In the genomic region with DNA sequence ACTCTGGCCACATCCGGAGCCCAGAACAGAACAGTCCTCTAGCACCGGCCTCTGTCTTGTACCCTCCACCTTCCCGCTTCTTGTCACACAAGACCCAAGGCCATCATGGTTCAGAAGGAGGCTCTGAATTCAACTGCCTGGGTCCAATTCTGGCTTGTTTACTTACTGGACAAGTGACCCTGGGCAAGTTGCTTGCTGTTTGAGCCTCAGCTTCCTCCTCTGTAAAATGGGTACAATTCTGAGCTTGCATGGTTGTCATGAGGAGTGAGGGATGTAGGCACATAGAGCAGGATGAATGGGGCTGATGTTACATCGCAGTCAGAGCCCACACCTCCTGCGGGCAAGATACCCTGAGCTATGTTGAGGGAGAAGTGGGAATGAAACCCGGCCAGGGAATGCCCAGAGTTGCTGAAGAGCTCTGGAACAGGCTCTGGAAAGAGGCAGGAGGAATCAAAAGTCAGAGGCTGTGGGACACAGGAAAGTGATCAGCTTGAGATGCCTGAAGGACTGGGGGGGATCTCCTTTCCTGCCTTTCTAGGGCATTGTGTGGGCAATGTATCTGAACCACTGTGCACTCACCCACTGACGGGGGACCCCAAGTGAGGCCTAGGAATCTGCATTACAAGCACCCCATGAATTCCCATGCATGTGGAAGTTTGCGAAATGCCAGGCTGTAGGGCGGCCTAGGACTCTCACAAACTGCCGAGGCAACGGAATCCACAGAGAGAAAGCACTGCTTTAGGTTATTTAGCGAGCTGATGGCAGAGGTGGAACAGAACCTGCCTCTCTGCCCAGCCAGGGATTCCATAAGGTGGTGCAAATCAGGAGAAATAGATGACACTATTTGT, we compare ENCODE assay signal across 12 cellular contexts. TPM values are rescaled to one million over a fixed set of nuclear protein-coding genes. Genes with fewer than 3 reads are reported as not detected.
A peak's percentile ranks its signal among the peaks of the same experiment; 100 is the strongest.
DNase-seq lines count a peak whose midpoint lies in the region; ATAC-seq and TF ChIP-seq lines count a peak whose summit lies in the region.
"Had no signal": no experiment of that assay in that cellular context is flagged by ENCODE, and none has a peak within 500 bp of the region (broad histone marks: within the 10 kb centered on the region; RNA-seq: fewer than 3 reads in every experiment).

No MANE protein-coding gene starts in this region.

- TF ChIP-seq POLR2A in Peyer's patch (IDR thresholded peaks at IDR 0.05), result no peak
- TF ChIP-seq POLR2A in testis (IDR thresholded peaks at IDR 0.05), result no peak

- ATAC-seq in GM19397 (IDR thresholded peaks at IDR 0.05; ENCODE audit: unreplicated experiment), result no peak
- ATAC-seq in GM19351 (IDR thresholded peaks at IDR 0.05; ENCODE audit: unreplicated experiment), result no peak
- no peak for ATAC-seq in HG03520 (IDR thresholded peaks at IDR 0.05; ENCODE audit: unreplicated experiment)
- ATAC-seq: PC-3 had no signal

- peak overlapping the region; percentile 67 to 90 (median 79) for H3K27ac ChIP-seq in Peyer's patch
- peak overlapping the region; percentile 81 to 89 for H3K27ac ChIP-seq in esophagus (ENCODE audit: low read depth in 2 of 2, low read length in 1 of 2)
- peak overlapping the region; percentile 83 to 85 for H3K27ac ChIP-seq in mucosa of rectum (ENCODE audit: low read depth in 2 of 2, low read length in 2 of 2)
- peak overlapping the region; percentile 91 to 95 for H3K27ac ChIP-seq in testis

- H3K27me3 ChIP-seq in Peyer's patch, result no peaks in the 10 kb centered on the region
- H3K27me3 ChIP-seq in esophagus (ENCODE audit: control insufficient read depth in 1 of 2, insufficient read depth in 2 of 2, low read length in 2 of 2), result no peaks in the 10 kb centered on the region
- H3K27me3 ChIP-seq in mucosa of rectum (ENCODE audit: control insufficient read depth in 2 of 2, insufficient read depth in 2 of 2, low read length in 2 of 2), result no peaks in the 10 kb centered on the region
- no peaks in the 10 kb centered on the region for H3K27me3 ChIP-seq in testis
- H3K27me3 ChIP-seq: MG63 had no signal

- H3K9me3 ChIP-seq in Peyer's patch, result no peaks in the 10 kb centered on the region
- H3K9me3 ChIP-seq in esophagus (ENCODE audit: control insufficient read depth in 2 of 2, insufficient read depth in 1 of 2, low read depth in 1 of 2, low read length in 1 of 2), result no peaks in the 10 kb centered on the region
- H3K9me3 ChIP-seq in mucosa of rectum (ENCODE audit: control insufficient read depth in 2 of 2, low read length in 2 of 2), result no peaks in the 10 kb centered on the region
- no peaks in the 10 kb centered on the region for H3K9me3 ChIP-seq in testis
- H3K9me3 ChIP-seq: MG63 had no signal

- DNase-seq in Peyer's patch (no peak), testis (no peak), amniotic stem cell (lab: John Stamatoyannopoulos, UW) (no peak)
- DNase-seq: activated CD8-positive, alpha-beta memory T cell treated with anti-CD3 and anti-CD28 coated beads for 24 hours; activated naive CD4-positive, alpha-beta T cell treated with anti-CD3 and anti-CD28 coated beads, Interleukin-2, amount 50 U/mL, for 16 hours; MG63; PC-3 had no signal

- peak overlapping the region; percentile 32 to 55 (median 43) for H3K4me3 ChIP-seq in Peyer's patch
- peak overlapping the region; percentile 46 to 51 for H3K4me3 ChIP-seq in esophagus (ENCODE audit: low read depth in 1 of 2, low read length in 2 of 2)
- peak overlapping the region; percentile 63 to 67 for H3K4me3 ChIP-seq in mucosa of rectum (ENCODE audit: low read length in 2 of 2)
- H3K4me3 ChIP-seq in testis, result peak overlapping the region; percentile 61 to 69
- H3K4me3 ChIP-seq: MG63 had no signal

- no peak for TF ChIP-seq CTCF in Peyer's patch (IDR thresholded peaks at IDR 0.05)
- TF ChIP-seq CTCF in testis (IDR thresholded peaks at IDR 0.05), result no peak

- peaks cover 0 to 6% (median 0%) of the 10 kb centered on the region in 3 donors for H3K36me3 ChIP-seq in Peyer's patch
- H3K36me3 ChIP-seq in esophagus (ENCODE audit: control insufficient read depth in 2 of 2, insufficient read depth in 2 of 2, low read length in 1 of 2), result no peaks in the 10 kb centered on the region
- no peaks in the 10 kb centered on the region for H3K36me3 ChIP-seq in mucosa of rectum (ENCODE audit: control insufficient read depth in 2 of 2, insufficient read depth in 2 of 2, low read length in 2 of 2)
- no peaks in the 10 kb centered on the region for H3K36me3 ChIP-seq in testis (ENCODE audit: low read depth, missing control alignments)
- H3K36me3 ChIP-seq: MG63 had no signal

- H3K9ac ChIP-seq in mucosa of rectum (ENCODE audit: low read depth in 1 of 2, low read length in 2 of 2), result peak overlapping the region; percentile 76 to 84

- WGBS in esophagus, 2 donors, result 72 to 84% methylated on average over 12 of the region's 12 CpGs
- WGBS in testis, 2 donors, result 39 to 62% methylated on average over 8 to 12 of the region's 12 CpGs

- H3K4me1 ChIP-seq in Peyer's patch, result no peaks in the 10 kb centered on the region
- no peaks in the 10 kb centered on the region for H3K4me1 ChIP-seq in esophagus (ENCODE audit: control insufficient read depth in 2 of 2, insufficient read depth in 2 of 2, low read length in 1 of 2)
- H3K4me1 ChIP-seq in mucosa of rectum (ENCODE audit: control insufficient read depth in 2 of 2, insufficient read depth in 2 of 2, low read length in 2 of 2), result peaks cover 3 to 4% of the 10 kb centered on the region in 2 donors
- peaks cover 26% of the 10 kb centered on the region for H3K4me1 ChIP-seq in testis

- intact Hi-C loops in testis (cut with DNase I; ENCODE audit: low total_unique reads), result no loop called here

RNA-seq across cellular contexts. Expression of a gene that starts 29.4 kb away (rescaled TPM):
- total RNA-seq in Peyer's patch (not detected), testis (10 to 100 TPM in 1 of 2 donors, 1 to 10 TPM in 1; 4.7 to 12.4 TPM)
- polyA plus RNA-seq in esophagus (1 to 10 TPM; 1.4 TPM), testis (ENCODE audit: insufficient read depth, low read depth, low replicate concordance) (5.0 TPM)
- total RNA-seq: PC-3 had no signal

RNA-seq across cellular contexts. Expression of a gene that starts 50.6 kb away (rescaled TPM):
- 10 to 100 TPM in 1 of 4 donors, 1 to 10 TPM in 3; 5.2 to 12.4 (median 6.3) TPM for total RNA-seq in Peyer's patch
- 1 to 10 TPM; 2.7 to 5.7 TPM for polyA plus RNA-seq in esophagus
- total RNA-seq in testis, result 10 to 100 TPM; 29.9 to 30.5 TPM
- 24.6 TPM for polyA plus RNA-seq in testis (ENCODE audit: insufficient read depth, low read depth, low replicate concordance)

Comparison
In these comparisons a context has a peak if more than half of its experiments do, and no peak if none do; other contexts are left out.
1. RNA of a gene that starts 29.4 kb away (total RNA-seq): 4.7 to 12.4 TPM in testis; not detected in Peyer's patch; every median in the first group is over 4 times any median in the second.
2. Peak in every context shown above with its lines, with median percentiles within 50 percentile points of each other: H3K27ac ChIP-seq and H3K4me3 ChIP-seq.